ENCODE assay signal across 8 cellular contexts in the genomic region with DNA sequence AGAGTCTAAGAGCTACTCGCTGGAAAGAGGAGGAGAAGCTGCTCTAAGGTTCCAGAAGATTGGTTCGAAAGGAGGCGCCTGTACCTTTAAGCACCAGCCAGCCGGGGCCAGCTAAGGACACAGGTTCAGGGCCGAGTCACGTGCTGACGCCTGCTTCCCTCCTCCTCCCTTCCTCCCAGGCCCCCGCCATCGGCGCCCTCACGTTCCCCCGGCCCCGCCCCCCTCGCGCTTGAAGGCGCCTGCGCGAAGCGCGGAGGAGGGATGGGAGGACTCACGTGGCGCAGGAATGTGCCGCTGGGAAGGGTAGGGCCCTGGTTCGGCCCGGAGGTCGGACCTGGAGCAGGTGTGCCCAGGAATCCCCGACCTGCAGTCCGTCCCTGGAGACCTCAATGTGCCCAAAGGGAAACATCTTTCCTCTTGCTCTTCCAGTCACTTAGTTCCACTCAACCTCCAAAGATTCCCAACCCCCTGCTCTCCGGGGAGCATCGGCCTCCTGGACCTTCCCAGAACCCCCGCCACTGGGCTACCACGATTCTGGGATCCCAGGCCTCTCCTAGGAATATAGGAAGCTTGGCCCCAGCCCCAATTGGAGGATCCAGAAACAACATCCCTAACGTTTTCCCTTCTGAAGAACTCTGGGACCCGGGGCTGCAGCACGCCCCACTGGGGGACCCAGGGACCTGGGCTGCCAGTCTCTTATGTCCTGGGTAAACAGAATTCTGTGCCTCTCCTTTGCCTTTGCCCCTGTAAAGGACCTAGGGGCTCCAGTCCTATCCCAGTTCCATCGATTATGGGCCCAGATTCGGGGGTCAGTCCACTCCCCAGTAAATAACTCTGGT. TPM values are rescaled to one million over a fixed set of nuclear protein-coding genes. Genes with fewer than 3 reads are reported as not detected.
DNase-seq lines count a peak whose midpoint lies in the region; FAIRE-seq and TF ChIP-seq lines count a peak whose summit lies in the region.

No MANE protein-coding gene starts in this region.

- peak overlapping the region; percentile 64 for H2AFZ ChIP-seq in osteoblast (ENCODE audit: low read length)

- no peak for TF ChIP-seq POLR2A in H54 (IDR thresholded peaks at IDR 0.05; ENCODE audit: low read depth, low read length)

- no peaks in the 10 kb centered on the region for H3K79me2 ChIP-seq in osteoblast (ENCODE audit: insufficient read depth, low read length)

- peak overlapping the region; percentile 79 for H3K4me3 Mint-ChIP-seq in activated naive CD8-positive, alpha-beta T cell

- no peak for TF ChIP-seq CTCF in osteoblast (IDR thresholded peaks at IDR 0.05; ENCODE audit: extremely low read depth, low read depth, low read length)

- H3K27me3 Mint-ChIP-seq in activated naive CD8-positive, alpha-beta T cell, result no peaks in the 10 kb centered on the region

- no peaks in the 10 kb centered on the region for H3K36me3 Mint-ChIP-seq in activated naive CD8-positive, alpha-beta T cell

- H3K9me3 Mint-ChIP-seq in activated naive CD8-positive, alpha-beta T cell (ENCODE audit: low read depth), result no peaks in the 10 kb centered on the region

- DNase-seq in COLO668 (lab: John Stamatoyannopoulos, UW; ENCODE audit: unreplicated experiment) (peak; percentile 98), H54 (ENCODE audit: insufficient read length, low spot score) (peak; percentile 79), NCI-H1105 treated with DMSO at 0.1 percent for 48 hours (lab: John Stamatoyannopoulos, UW) (peak; percentile 92), SKM-1 treated with dmso at 0.1 percent for 144 hours (lab: John Stamatoyannopoulos, UW; ENCODE audit: unreplicated experiment) (peak; percentile 87), glomerular visceral epithelial cell (ENCODE audit: extremely low spot score) (peak; percentile 94), osteoblast (ENCODE audit: insufficient read length, low spot score, missing footprints) (peak; percentile 99)

- H3K9me3 ChIP-seq in osteoblast (ENCODE audit: low read depth, low read length), result no peaks in the 10 kb centered on the region

- H3K4me3 ChIP-seq in osteoblast (ENCODE audit: insufficient read depth, low read length), result peak overlapping the region; percentile 70

- H3K36me3 ChIP-seq in osteoblast (ENCODE audit: insufficient read depth, low read length), result no peaks in the 10 kb centered on the region

- H3K4me1 ChIP-seq in osteoblast (ENCODE audit: insufficient read depth, low read length), result peaks cover 55% of the 10 kb centered on the region

- peaks cover 5% of the 10 kb centered on the region for H3K27me3 ChIP-seq in osteoblast (ENCODE audit: insufficient read depth, low read length)

- peak; percentile 83 for FAIRE-seq in H54 (lab: Jason Lieb, UNC)

- H4K20me1 ChIP-seq in osteoblast (ENCODE audit: insufficient read depth, low read length), result no peaks in the 10 kb centered on the region

- H3K4me1 Mint-ChIP-seq in activated naive CD8-positive, alpha-beta T cell (ENCODE audit: low read depth), result peaks cover 55% of the 10 kb centered on the region

- H3K27ac Mint-ChIP-seq in activated naive CD8-positive, alpha-beta T cell, result peak overlapping the region; percentile 87

- peak overlapping the region; percentile 73 for H3K4me2 ChIP-seq in osteoblast (ENCODE audit: insufficient read depth, low read length)

- peak overlapping the region; percentile 71 for H3K27ac ChIP-seq in osteoblast (ENCODE audit: low read depth, low read length)
- H3K27ac ChIP-seq in temporal lobe (ENCODE audit: low read depth, low read length), result peak overlapping the region; percentile 90

RNA-seq across cellular contexts. Expression of a gene that starts 2.5 kb away (rescaled TPM):
- total RNA-seq in osteoblast (14.5 and 18.3 TPM in 2 replicates), temporal lobe (3.0 TPM)

RNA-seq across cellular contexts. Expression of a gene that starts 11.3 kb away (rescaled TPM):
- total RNA-seq in osteoblast (1.8 and 2.7 TPM in 2 replicates), temporal lobe (5.2 TPM)

RNA-seq across cellular contexts. Expression of a gene that starts 15.3 kb away (rescaled TPM):
- 13.0 and 13.3 TPM in 2 replicates for total RNA-seq in osteoblast
- total RNA-seq in temporal lobe, result 9.6 TPM

RNA-seq across cellular contexts. Expression of a gene that starts 15.7 kb away (rescaled TPM):
- total RNA-seq in osteoblast, result 1,357 and 1,526 TPM in 2 replicates
- total RNA-seq in temporal lobe, result 903 TPM

RNA-seq across cellular contexts. Expression of a gene that starts 19.8 kb away (rescaled TPM):
- total RNA-seq in osteoblast (0.29 TPM in 1 of 2 replicates, not detected in the other), temporal lobe (not detected)

Comparison
In these comparisons a context has a peak if more than half of its experiments do, and no peak if none do; other contexts are left out.
1. Peak in every context shown above with its lines: DNase-seq, H3K4me3 ChIP-seq and H3K27ac ChIP-seq.